In the genomic region with DNA sequence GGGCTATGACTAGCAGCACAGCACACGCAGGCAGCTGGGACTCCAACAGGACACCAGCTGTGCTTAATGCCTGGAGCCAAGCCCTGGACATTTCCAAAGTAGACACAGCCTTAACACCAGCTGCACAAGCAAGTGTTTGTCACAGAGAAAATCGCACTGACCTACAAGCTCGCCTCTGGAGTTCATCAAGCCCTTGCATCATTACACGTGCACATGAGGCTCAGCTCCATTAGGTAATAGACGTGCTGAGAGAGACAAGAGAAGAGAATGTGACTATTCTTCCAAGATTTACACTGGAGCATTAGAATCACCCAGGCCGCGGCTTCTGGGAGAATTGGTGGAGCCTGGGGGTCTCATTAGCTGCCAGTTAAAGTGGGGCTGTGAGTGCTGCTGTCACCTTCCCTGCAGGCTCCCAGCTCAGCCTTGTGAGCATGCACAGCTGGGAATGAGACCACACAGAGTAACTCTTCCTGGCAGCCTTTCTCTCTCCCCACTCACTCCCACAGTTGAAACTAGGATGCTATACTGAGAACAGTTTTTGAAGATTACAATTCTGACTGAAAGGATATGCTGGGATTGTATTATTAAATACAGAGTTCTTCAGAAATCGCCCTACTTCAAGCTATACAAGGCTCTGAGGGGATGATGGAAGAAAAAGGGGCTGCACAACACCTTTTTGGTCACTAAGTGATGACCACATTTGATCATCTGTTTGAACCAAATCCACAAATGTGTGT, we compare ENCODE assay signal across 1 cellular context.
TF ChIP-seq lines count a peak whose summit lies in the region.

No MANE protein-coding gene starts in this region.

TF ChIP-seq in WTC11, 78 proteins besides CTCF, POLR2A, EP300 and RAD21 (continued from another document):
- TF ChIP-seq, protein P1, sequence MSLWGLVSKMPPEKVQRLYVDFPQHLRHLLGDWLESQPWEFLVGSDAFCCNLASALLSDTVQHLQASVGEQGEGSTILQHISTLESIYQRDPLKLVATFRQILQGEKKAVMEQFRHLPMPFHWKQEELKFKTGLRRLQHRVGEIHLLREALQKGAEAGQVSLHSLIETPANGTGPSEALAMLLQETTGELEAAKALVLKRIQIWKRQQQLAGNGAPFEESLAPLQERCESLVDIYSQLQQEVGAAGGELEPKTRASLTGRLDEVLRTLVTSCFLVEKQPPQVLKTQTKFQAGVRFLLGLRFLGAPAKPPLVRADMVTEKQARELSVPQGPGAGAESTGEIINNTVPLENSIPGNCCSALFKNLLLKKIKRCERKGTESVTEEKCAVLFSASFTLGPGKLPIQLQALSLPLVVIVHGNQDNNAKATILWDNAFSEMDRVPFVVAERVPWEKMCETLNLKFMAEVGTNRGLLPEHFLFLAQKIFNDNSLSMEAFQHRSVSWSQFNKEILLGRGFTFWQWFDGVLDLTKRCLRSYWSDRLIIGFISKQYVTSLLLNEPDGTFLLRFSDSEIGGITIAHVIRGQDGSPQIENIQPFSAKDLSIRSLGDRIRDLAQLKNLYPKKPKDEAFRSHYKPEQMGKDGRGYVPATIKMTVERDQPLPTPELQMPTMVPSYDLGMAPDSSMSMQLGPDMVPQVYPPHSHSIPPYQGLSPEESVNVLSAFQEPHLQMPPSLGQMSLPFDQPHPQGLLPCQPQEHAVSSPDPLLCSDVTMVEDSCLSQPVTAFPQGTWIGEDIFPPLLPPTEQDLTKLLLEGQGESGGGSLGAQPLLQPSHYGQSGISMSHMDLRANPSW (CRISPR knock-in tag; conservative IDR thresholded peaks at IDR 0.05; ENCODE audit: low read depth) = no peak
TF ChIP-seq in WTC11: peak in this region for 0.
